ENCODE assay signal across 20 cellular contexts in genomic region chr4:82357640-82358039, GRCh38. TPM values are rescaled to one million over a fixed set of nuclear protein-coding genes. Genes with fewer than 3 reads are reported as not detected.
DNase-seq lines count a peak whose midpoint lies in the region; ATAC-seq and TF ChIP-seq lines count a peak whose summit lies in the region.
"Had no signal": no experiment of that assay in that cellular context is flagged by ENCODE, and none has a peak within 500 bp of the region (broad histone marks: within the 10 kb centered on the region; RNA-seq: fewer than 3 reads in every experiment).

No MANE protein-coding gene starts in this region.

- H3K4me3 ChIP-seq in subcutaneous abdominal adipose tissue (ENCODE audit: low read depth in 1 of 5, low read length in 5 of 5) (no peak overlapping the region), smooth muscle cell (no peak overlapping the region)
- H3K4me3 ChIP-seq: ascending aorta, suprapubic skin had no signal

- H3K9ac ChIP-seq in subcutaneous abdominal adipose tissue (ENCODE audit: low read length in 5 of 5): no peak overlapping the region
- H3K9ac ChIP-seq in smooth muscle cell (ENCODE audit: low read depth): no peak overlapping the region

- H3K36me3 ChIP-seq in subcutaneous abdominal adipose tissue (ENCODE audit: control insufficient read depth in 5 of 5, insufficient read depth in 5 of 5, low read length in 5 of 5) (peaks cover 32 to 48% (median 41%) of the 10 kb centered on the region in 5 donors), smooth muscle cell (ENCODE audit: low read depth) (peaks cover 46% of the 10 kb centered on the region)

- H4K20me1 ChIP-seq in smooth muscle cell (ENCODE audit: low read depth): peaks cover 99% of the 10 kb centered on the region

- no peak overlapping the region for H2AFZ ChIP-seq in smooth muscle cell (ENCODE audit: low read depth)

- peaks cover 0 to 57% (median 39%) of the 10 kb centered on the region in 5 donors for H3K4me1 ChIP-seq in subcutaneous abdominal adipose tissue (ENCODE audit: control insufficient read depth in 5 of 5, insufficient read depth in 5 of 5, low read length in 5 of 5)
- peaks cover 12% of the 10 kb centered on the region for H3K4me1 ChIP-seq in smooth muscle cell (ENCODE audit: low read depth)

- no peak overlapping the region for H3K4me3 Mint-ChIP-seq in activated naive CD4-positive, alpha-beta T cell treated with anti-CD3 and anti-CD28 coated beads, Interleukin-2, amount 10 ng/mL, durations not matched to agents 7 days and 5 days
- H3K4me3 Mint-ChIP-seq in T-helper 1 cell treated with Interleukin-12 subunit alpha and Interleukin-12 subunit beta and Interleukin-4 antibody, amounts not matched to agents 30 μg/mL and 1 μg/mL, for 36 hours: no peak overlapping the region
- no peak overlapping the region for H3K4me3 Mint-ChIP-seq in central memory CD8-positive, alpha-beta T cell

- H3K27me3 Mint-ChIP-seq in activated naive CD4-positive, alpha-beta T cell treated with anti-CD3 and anti-CD28 coated beads, Interleukin-2, amount 10 ng/mL, durations not matched to agents 7 days and 5 days: no peaks in the 10 kb centered on the region
- no peaks in the 10 kb centered on the region for H3K27me3 Mint-ChIP-seq in T-helper 1 cell treated with Interleukin-12 subunit alpha and Interleukin-12 subunit beta and Interleukin-4 antibody, amounts not matched to agents 30 μg/mL and 1 μg/mL, for 36 hours (ENCODE audit: low read depth)
- H3K27me3 Mint-ChIP-seq in central memory CD8-positive, alpha-beta T cell: no peaks in the 10 kb centered on the region
- H3K27me3 Mint-ChIP-seq: IgD-negative memory B cell had no signal

- peaks cover 63% of the 10 kb centered on the region for H3K79me2 ChIP-seq in smooth muscle cell (ENCODE audit: low read depth)

- H3K36me3 Mint-ChIP-seq in activated naive CD4-positive, alpha-beta T cell treated with anti-CD3 and anti-CD28 coated beads, Interleukin-2, amount 10 ng/mL, durations not matched to agents 7 days and 5 days: peaks cover 63% of the 10 kb centered on the region
- peaks cover 54% of the 10 kb centered on the region for H3K36me3 Mint-ChIP-seq in T-helper 1 cell treated with Interleukin-12 subunit alpha and Interleukin-12 subunit beta and Interleukin-4 antibody, amounts not matched to agents 30 μg/mL and 1 μg/mL, for 36 hours (ENCODE audit: low read depth)
- peaks cover 70% of the 10 kb centered on the region for H3K36me3 Mint-ChIP-seq in central memory CD8-positive, alpha-beta T cell (ENCODE audit: insufficient read depth)
- H3K36me3 Mint-ChIP-seq: IgD-negative memory B cell had no signal

- CTCF ChIA-PET in activated naive CD4-positive, alpha-beta T cell treated with anti-CD3 and anti-CD28 coated beads, Interleukin-2, amount 10 ng/mL, durations not matched to agents 7 days and 5 days (lab: Charles Lee): interaction anchor here (0.9 kb wide), 1 partner anchor 11 kb away, joined by 3 read pairs; no protein-coding TSS in a partner anchor

- H3K4me1 Mint-ChIP-seq in activated naive CD4-positive, alpha-beta T cell treated with anti-CD3 and anti-CD28 coated beads, Interleukin-2, amount 10 ng/mL, durations not matched to agents 7 days and 5 days: peaks cover 81% of the 10 kb centered on the region
- peaks cover 70% of the 10 kb centered on the region for H3K4me1 Mint-ChIP-seq in T-helper 1 cell treated with Interleukin-12 subunit alpha and Interleukin-12 subunit beta and Interleukin-4 antibody, amounts not matched to agents 30 μg/mL and 1 μg/mL, for 36 hours (ENCODE audit: low read depth)
- H3K4me1 Mint-ChIP-seq in central memory CD8-positive, alpha-beta T cell: peaks cover 80% of the 10 kb centered on the region

- H3K9me3 Mint-ChIP-seq in activated naive CD4-positive, alpha-beta T cell treated with anti-CD3 and anti-CD28 coated beads, Interleukin-2, amount 10 ng/mL, durations not matched to agents 7 days and 5 days: no peaks in the 10 kb centered on the region
- H3K9me3 Mint-ChIP-seq in T-helper 1 cell treated with Interleukin-12 subunit alpha and Interleukin-12 subunit beta and Interleukin-4 antibody, amounts not matched to agents 30 μg/mL and 1 μg/mL, for 36 hours: no peaks in the 10 kb centered on the region
- H3K9me3 Mint-ChIP-seq in central memory CD8-positive, alpha-beta T cell: no peaks in the 10 kb centered on the region
- H3K9me3 Mint-ChIP-seq: IgD-negative memory B cell had no signal

- no peak overlapping the region for H3K4me2 ChIP-seq in smooth muscle cell

- no peaks in the 10 kb centered on the region for H3K27me3 ChIP-seq in subcutaneous abdominal adipose tissue (ENCODE audit: control insufficient read depth in 5 of 5, insufficient read depth in 4 of 5, low read length in 5 of 5)
- H3K27me3 ChIP-seq in smooth muscle cell (ENCODE audit: low read depth): no peaks in the 10 kb centered on the region
- H3K27me3 ChIP-seq: ascending aorta, suprapubic skin had no signal

- 98% methylated on average over 5 of the region's 5 CpGs for WGBS in smooth muscle cell (ENCODE audit: low lambda C conversion rate)

- DNase-seq in activated naive CD4-positive, alpha-beta T cell treated with anti-CD3 and anti-CD28 coated beads, Interleukin-2, amount 10 ng/mL, durations not matched to agents 7 days and 5 days: no peak
- no peak for DNase-seq in activated naive CD4-positive, alpha-beta T cell treated with Interleukin-2 at 50 U/mL for 16 hours
- no peak for DNase-seq in central memory CD8-positive, alpha-beta T cell (ENCODE audit: low spot score in 2 of 2)
- no peak for DNase-seq in smooth muscle cell (lab: John Stamatoyannopoulos, UW; ENCODE audit: unreplicated experiment)
- DNase-seq: cerebellar nuclear complex; DMS79 treated with DMSO at 0.1 percent for 48 hours; effector CD4-positive, alpha-beta T cell; left cardiac atrium; NCI-H2029 treated with DMSO at 0.1 percent for 48 hours; NCI-H446; NK-92 treated with Interleukin-12 subunit alpha and Interleukin-12 subunit beta, amount 100 ng/mL, for 24 hours; RPMI8226; stimulated activated CD4-positive, alpha-beta T cell treated with anti-CD3 and anti-CD28 coated beads, Interleukin-4, amount 100 ng/mL, for 24 hours had no signal

- no peak for ATAC-seq in central memory CD8-positive, alpha-beta T cell (replicated peaks; ENCODE audit: extremely low read depth, poor library complexity, severe bottlenecking)
- ATAC-seq in HG02763 (IDR thresholded peaks at IDR 0.05; ENCODE audit: unreplicated experiment) (no peak), SK-N-SH treated with all-trans-retinoic acid at 6 μM for 48 hours (no peak)
- ATAC-seq: left cardiac atrium had no signal

- H3K27ac ChIP-seq in subcutaneous abdominal adipose tissue (ENCODE audit: low read depth, low read length) (peak overlapping the region; percentile 72), smooth muscle cell (ENCODE audit: low read depth) (no peak overlapping the region)
- H3K27ac ChIP-seq: ascending aorta, suprapubic skin had no signal

- H3K9me3 ChIP-seq in subcutaneous abdominal adipose tissue (ENCODE audit: control insufficient read depth in 5 of 5, low read length in 5 of 5) (no peaks in the 10 kb centered on the region), smooth muscle cell (replicated peaks; ENCODE audit: low read depth) (no peaks in the 10 kb centered on the region)
- H3K9me3 ChIP-seq: ascending aorta, suprapubic skin had no signal

- peak overlapping the region; percentile 73 for H3K27ac Mint-ChIP-seq in activated naive CD4-positive, alpha-beta T cell treated with anti-CD3 and anti-CD28 coated beads, Interleukin-2, amount 10 ng/mL, durations not matched to agents 7 days and 5 days
- H3K27ac Mint-ChIP-seq in T-helper 1 cell treated with Interleukin-12 subunit alpha and Interleukin-12 subunit beta and Interleukin-4 antibody, amounts not matched to agents 30 μg/mL and 1 μg/mL, for 36 hours: peak overlapping the region; percentile 53
- H3K27ac Mint-ChIP-seq in central memory CD8-positive, alpha-beta T cell (ENCODE audit: low read depth): peak overlapping the region; percentile 39

- peaks cover 12% of the 10 kb centered on the region for H3F3A ChIP-seq in smooth muscle cell (ENCODE audit: low read depth)

- no peak for TF ChIP-seq CTCF in smooth muscle cell (IDR thresholded peaks at IDR 0.05; ENCODE audit: borderline replicate concordance, insufficient read depth, poor library complexity, severe bottlenecking)

TF ChIP-seq in SK-N-SH treated with all-trans-retinoic acid at 6 μM for 48 hours, 23 proteins besides CTCF, POLR2A, EP300 and RAD21 (continues in another document):
- TF ChIP-seq GLIS3 (CRISPR knock-in tag; IDR thresholded peaks at IDR 0.05) (no peak), TCF4 (CRISPR knock-in tag; IDR thresholded peaks at IDR 0.05; ENCODE audit: borderline replicate concordance) (no peak), ZNF8 (CRISPR knock-in tag; IDR thresholded peaks at IDR 0.05) (no peak), BACH2 (CRISPR knock-in tag; IDR thresholded peaks at IDR 0.05; ENCODE audit: borderline replicate concordance) (no peak), SNAI2 (CRISPR knock-in tag; IDR thresholded peaks at IDR 0.05) (no peak), OSR1 (CRISPR knock-in tag; IDR thresholded peaks at IDR 0.05) (no peak), ZNF565 (CRISPR knock-in tag; conservative IDR thresholded peaks at IDR 0.05; ENCODE audit: low read depth) (no peak), ZNF70 (CRISPR knock-in tag; IDR thresholded peaks at IDR 0.05) (no peak), ESRRG (CRISPR knock-in tag; IDR thresholded peaks at IDR 0.05) (no peak)
- TF ChIP-seq, protein P1, sequence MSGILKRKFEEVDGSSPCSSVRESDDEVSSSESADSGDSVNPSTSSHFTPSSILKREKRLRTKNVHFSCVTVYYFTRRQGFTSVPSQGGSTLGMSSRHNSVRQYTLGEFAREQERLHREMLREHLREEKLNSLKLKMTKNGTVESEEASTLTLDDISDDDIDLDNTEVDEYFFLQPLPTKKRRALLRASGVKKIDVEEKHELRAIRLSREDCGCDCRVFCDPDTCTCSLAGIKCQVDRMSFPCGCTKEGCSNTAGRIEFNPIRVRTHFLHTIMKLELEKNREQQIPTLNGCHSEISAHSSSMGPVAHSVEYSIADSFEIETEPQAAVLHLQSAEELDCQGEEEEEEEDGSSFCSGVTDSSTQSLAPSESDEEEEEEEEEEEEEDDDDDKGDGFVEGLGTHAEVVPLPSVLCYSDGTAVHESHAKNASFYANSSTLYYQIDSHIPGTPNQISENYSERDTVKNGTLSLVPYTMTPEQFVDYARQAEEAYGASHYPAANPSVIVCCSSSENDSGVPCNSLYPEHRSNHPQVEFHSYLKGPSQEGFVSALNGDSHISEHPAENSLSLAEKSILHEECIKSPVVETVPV (CRISPR knock-in tag; IDR thresholded peaks at IDR 0.05): no peak

RNA-seq across cellular contexts. Expression of gene HNRNPD, which starts 16.2 kb away (rescaled TPM):
- total RNA-seq in smooth muscle cell: 58.7 and 59.2 TPM in 2 replicates
- 162 and 207 TPM in 2 replicates for polyA plus RNA-seq in smooth muscle cell
